12 cellular contexts compared by ENCODE assay signal in the genomic region with DNA sequence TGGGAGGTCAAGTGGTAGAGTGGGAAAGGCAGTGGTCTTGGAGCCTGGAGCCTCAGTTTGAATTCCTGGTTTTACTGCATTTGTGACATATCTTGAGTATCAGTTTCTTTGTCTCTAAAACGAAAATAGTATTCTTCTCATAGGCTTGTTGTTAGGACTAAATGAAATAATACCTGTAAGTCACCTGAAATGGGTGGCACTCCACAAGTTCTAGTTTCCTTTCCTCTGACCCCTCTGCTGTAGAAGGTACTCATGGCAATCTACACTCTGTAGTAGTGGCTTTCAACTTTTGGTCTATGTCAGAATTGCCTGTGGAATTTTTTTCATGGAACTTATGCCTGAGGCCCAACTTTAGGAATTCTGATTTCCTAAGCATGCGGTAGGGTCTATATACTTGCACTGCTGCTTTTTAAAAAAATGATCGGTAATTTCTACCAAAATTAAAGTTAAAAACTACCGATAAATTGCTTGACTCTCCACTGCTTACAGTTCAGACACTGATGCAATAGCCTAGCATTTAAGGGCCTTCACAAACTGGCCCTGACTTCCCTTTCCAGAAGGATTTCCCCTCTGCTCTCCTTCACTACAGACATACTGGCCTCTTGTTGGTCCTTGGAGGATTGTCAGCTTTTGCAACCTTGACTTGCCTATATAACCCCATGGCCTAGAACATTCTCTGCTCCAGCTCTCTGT. TPM values are rescaled to one million over a fixed set of nuclear protein-coding genes. Genes with fewer than 3 reads are reported as not detected.
A peak's percentile ranks its signal among the peaks of the same experiment; 100 is the strongest.
DNase-seq lines count a peak whose midpoint lies in the region; ATAC-seq, FAIRE-seq and TF ChIP-seq lines count a peak whose summit lies in the region.
"Had no signal": no experiment of that assay in that cellular context is flagged by ENCODE, and none has a peak within 500 bp of the region (broad histone marks: within the 10 kb centered on the region; RNA-seq: fewer than 3 reads in every experiment).

No MANE protein-coding gene starts in this region.

- H3K27ac ChIP-seq in MM.1S (ENCODE audit: low read length): peak overlapping the region; percentile 77
- H3K27ac ChIP-seq in spleen: peak overlapping the region; percentile 33 to 86 (median 62)
- H3K27ac ChIP-seq in transverse colon: no peak overlapping the region
- H3K27ac ChIP-seq: thoracic aorta had no signal

- WGBS in spleen, 5 donors: 42 to 55% (median 51%) methylated on average over 4 of the region's 4 CpGs
- 53 to 59% methylated on average over 3 to 4 of the region's 4 CpGs for WGBS in transverse colon (ENCODE audit: low coverage in 1 of 2), 2 donors

- peaks cover 19% of the 10 kb centered on the region for H3F3A ChIP-seq in MM.1S (ENCODE audit: insufficient read depth, low read length)

- TF ChIP-seq CTCF in MM.1S (IDR thresholded peaks at IDR 0.05; ENCODE audit: low read length) (no peak), spleen (IDR thresholded peaks at IDR 0.05 in 8 of 11, conservative IDR thresholded peaks at IDR 0.05 in 3 of 11) (no peak), mucosa of descending colon (IDR thresholded peaks at IDR 0.05) (no peak), transverse colon (IDR thresholded peaks at IDR 0.05) (no peak)

- peak overlapping the region; percentile 17; the same call in 1 of the 2 replicates for H3K4me3 ChIP-seq in MM.1S (ENCODE audit: low read length)
- peak overlapping the region in 1 of 8 donors; percentile 33 for H3K4me3 ChIP-seq in spleen
- H3K4me3 ChIP-seq in mucosa of descending colon: no peak overlapping the region
- H3K4me3 ChIP-seq in transverse colon: no peak overlapping the region
- H3K4me3 ChIP-seq: thoracic aorta had no signal

- intact Hi-C loops in spleen (cut with DNase I; ENCODE audit: low total_unique reads) (no loop called here), mucosa of descending colon (cut with DNase I, micrococcal nuclease) (no loop called here), transverse colon (cut with DNase I; ENCODE audit: low total_unique reads) (no loop called here)

- H3K36me3 ChIP-seq in MM.1S (replicated peaks; ENCODE audit: insufficient read depth, low read length): no peaks in the 10 kb centered on the region
- H3K36me3 ChIP-seq in spleen: no peaks in the 10 kb centered on the region
- no peaks in the 10 kb centered on the region for H3K36me3 ChIP-seq in mucosa of descending colon (ENCODE audit: low read depth)
- no peaks in the 10 kb centered on the region for H3K36me3 ChIP-seq in transverse colon
- H3K36me3 ChIP-seq: thoracic aorta had no signal

- in situ Hi-C loops in transverse colon (cut with MboI; ENCODE audit: low pct_ligation_motif_present in 1 of 4, low pct_unique_long_range_greater_than_20kb in 1 of 4, low sequenced_read_pairs in 3 of 4): no loop called here

- H2AFZ ChIP-seq in MM.1S (ENCODE audit: low read length): peak overlapping the region; percentile 21; the same call in 1 of the 2 replicates

- no peaks in the 10 kb centered on the region for H3K79me2 ChIP-seq in MM.1S (ENCODE audit: low read length)

- H3K9me3 ChIP-seq in MM.1S (replicated peaks; ENCODE audit: insufficient read depth, low read length) (no peaks in the 10 kb centered on the region), spleen (peaks cover 0 to 6% (median 0%) of the 10 kb centered on the region in 8 donors), mucosa of descending colon (no peaks in the 10 kb centered on the region), transverse colon (no peaks in the 10 kb centered on the region)
- H3K9me3 ChIP-seq: thoracic aorta had no signal

- DNase-seq in GM19239 (ENCODE audit: insufficient read length, low spot score): no peak
- DNase-seq in MM.1S: peak; percentile 38
- no peak for DNase-seq in spleen
- no peak for DNase-seq in RKO (ENCODE audit: low spot score)
- no peak for DNase-seq in mucosa of descending colon
- no peak for DNase-seq in transverse colon
- no peak for DNase-seq in NCI-H69 (lab: John Stamatoyannopoulos, UW)
- DNase-seq: mesenchymal stem cell; stimulated activated CD4-positive, alpha-beta T cell treated with anti-CD3 and anti-CD28 coated beads, Interleukin-12 subunit alpha, Interleukin-12 subunit beta, amount 100 ng/mL, for 4 hours; T-helper 1 cell had no signal

- H4K20me1 ChIP-seq in MM.1S (ENCODE audit: insufficient read depth, low read length): no peaks in the 10 kb centered on the region

- H3K4me1 ChIP-seq in MM.1S (ENCODE audit: low read length) (peaks cover 23% of the 10 kb centered on the region), spleen (peaks cover 18 to 51% (median 25%) of the 10 kb centered on the region in 6 donors), mucosa of descending colon (ENCODE audit: low read depth) (no peaks in the 10 kb centered on the region), transverse colon (no peaks in the 10 kb centered on the region)

- no peaks in the 10 kb centered on the region for H3K27me3 ChIP-seq in MM.1S (replicated peaks; ENCODE audit: insufficient read depth, low read length)
- H3K27me3 ChIP-seq in spleen (replicated peaks in 1 of 7): no peaks in the 10 kb centered on the region
- no peaks in the 10 kb centered on the region for H3K27me3 ChIP-seq in transverse colon

- TF ChIP-seq POLR2A in spleen (IDR thresholded peaks at IDR 0.05) (no peak), transverse colon (IDR thresholded peaks at IDR 0.05) (no peak)

- FAIRE-seq in GM19239 (lab: Jason Lieb, UNC): peak; percentile 89

- H3K9ac ChIP-seq in MM.1S (ENCODE audit: low read length): peak overlapping the region; percentile 26; the same call in 1 of the 2 replicates

- no peak for TF ChIP-seq EP300 in transverse colon (IDR thresholded peaks at IDR 0.05; ENCODE audit: low read depth)

- H3K4me2 ChIP-seq in MM.1S (ENCODE audit: low read depth, low read length): peak overlapping the region; percentile 78

- peak; percentile 60 for ATAC-seq in HG02870 (IDR thresholded peaks at IDR 0.05; ENCODE audit: unreplicated experiment)
- no peak for ATAC-seq in mucosa of descending colon

- H3K9me2 ChIP-seq in MM.1S (replicated peaks; ENCODE audit: insufficient read depth, low read length): no peaks in the 10 kb centered on the region

RNA-seq across cellular contexts. Expression of a gene that starts 47.2 kb away (rescaled TPM):
- total RNA-seq in spleen: 100 to 1,000 TPM in 5 of 7 donors, 10 to 100 TPM in 2; 79.9 to 202 (median 136) TPM
- 10 to 100 TPM; 49.1 to 67.7 (median 53.0) TPM for polyA plus RNA-seq in spleen
- total RNA-seq in mucosa of descending colon: 10 to 100 TPM in 2 of 3 donors, 1 to 10 TPM in 1; 4.8 to 16.0 (median 13.8) TPM
- total RNA-seq in transverse colon: 1 to 10 TPM in 3 of 4 donors, not detected in 1; 3.0 to 5.2 (median 4.6) TPM

RNA-seq across cellular contexts. Expression of a gene that starts 54.8 kb away (rescaled TPM):
- total RNA-seq in spleen (1 to 10 TPM; 1.2 to 2.6 (median 2.3) TPM), mucosa of descending colon (1 to 10 TPM; 1.5 to 2.6 (median 1.9) TPM), transverse colon (1 to 10 TPM in 3 of 4 donors, under 1 TPM in 1; 0.60 to 2.6 (median 2.2) TPM)
- polyA plus RNA-seq in spleen: under 1 TPM; 0.72 to 0.99 (median 0.79) TPM

RNA-seq across cellular contexts. Expression of a gene that starts 55.1 kb away (rescaled TPM):
- total RNA-seq in spleen (1 to 10 TPM; 4.1 to 7.2 (median 6.0) TPM), mucosa of descending colon (1 to 10 TPM; 1.9 to 9.7 (median 2.7) TPM), transverse colon (10 to 100 TPM in 2 of 4 donors, 1 to 10 TPM in 2; 2.9 to 28.5 (median 8.1) TPM)
- 1 to 10 TPM; 1.1 to 1.6 (median 1.5) TPM for polyA plus RNA-seq in spleen

Comparison
In these comparisons a context has a peak if more than half of its experiments do, and no peak if none do; other contexts are left out.
1. H3K27ac ChIP-seq: peak in MM.1S (single experiment) and spleen (8 of 8); none in transverse colon (0 of 4).
2. RNA of a gene that starts 47.2 kb away (total RNA-seq): 79.9 to 202 TPM in spleen; 4.8 to 16.0 TPM in mucosa of descending colon and 3.0 to 5.2 TPM in transverse colon; every median in the first group is over 4 times any median in the second.